Comparison of ENCODE assay signal across 28 cellular contexts in the genomic region with DNA sequence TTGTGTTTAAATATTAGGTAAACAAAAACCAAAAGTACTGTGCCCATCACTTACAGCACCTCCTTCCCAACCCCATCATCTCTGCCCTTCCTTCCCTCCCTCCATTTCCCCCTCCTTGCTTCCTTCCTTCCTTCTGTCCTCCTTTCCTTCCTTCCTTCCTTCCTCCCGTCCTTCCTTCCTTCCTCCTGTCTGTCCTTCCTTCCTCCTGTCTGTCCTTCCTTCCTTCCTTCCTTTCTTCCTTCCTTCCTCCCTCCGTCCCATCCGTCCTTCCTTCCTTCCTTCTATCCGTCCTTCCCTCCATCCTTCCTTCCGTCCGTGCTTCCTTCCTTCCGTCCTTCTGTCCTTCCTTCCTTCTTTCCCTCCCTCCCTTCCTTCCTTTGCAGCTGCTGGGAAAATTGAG.
"Had no signal": no experiment of that assay in that cellular context is flagged by ENCODE, and none has a peak within 500 bp of the region (broad histone marks: within the 10 kb centered on the region; RNA-seq: fewer than 3 reads in every experiment).

No MANE protein-coding gene starts in this region.

- H3K36me3 Mint-ChIP-seq: activated CD4-positive, alpha-beta memory T cell treated with anti-CD3 and anti-CD28 coated beads for 36 hours; activated CD8-positive, alpha-beta memory T cell treated with anti-CD3 and anti-CD28 coated beads, Interleukin-2, amount 10 ng/mL, durations not matched to agents 7 days and 5 days; activated naive CD4-positive, alpha-beta T cell treated with anti-CD3 and anti-CD28 coated beads, Interleukin-2, amount 50 U/mL, for 72 hours; activated naive CD8-positive, alpha-beta T cell treated with anti-CD3 and anti-CD28 coated beads, Interleukin-2, amount 10 ng/mL, durations not matched to agents 7 days and 5 days; brain had no signal

- H3K27ac ChIP-seq: ascending aorta, breast epithelium, cardiac muscle cell, colonic mucosa, gastroesophageal sphincter, heart right ventricle had no signal

- H3K27ac Mint-ChIP-seq: activated CD4-positive, alpha-beta memory T cell treated with anti-CD3 and anti-CD28 coated beads for 36 hours; activated CD4-positive, alpha-beta T cell treated with anti-CD3 and anti-CD28 coated beads for 36 hours; activated CD4-positive, alpha-beta T cell treated with anti-CD3 and anti-CD28 coated beads, Interleukin-2, amount 10 ng/mL, durations not matched to agents 24 days and 14 days; activated CD8-positive, alpha-beta memory T cell treated with anti-CD3 and anti-CD28 coated beads, Interleukin-2, amount 10 ng/mL, durations not matched to agents 7 days and 5 days; activated CD8-positive, alpha-beta T cell treated with anti-CD3 and anti-CD28 coated beads, Interleukin-2, amount 10 ng/mL, durations not matched to agents 7 days and 5 days; activated naive CD4-positive, alpha-beta T cell treated with anti-CD3 and anti-CD28 coated beads for 36 hours; activated naive CD8-positive, alpha-beta T cell treated with anti-CD3 and anti-CD28 coated beads, Interleukin-2, amount 10 ng/mL, durations not matched to agents 7 days and 5 days; activated T-helper 1 cell treated with anti-CD3 and anti-CD28 coated beads, Interleukin-12 subunit alpha, Interleukin-12 subunit beta, Interleukin-2, Interleukin-4 antibody, amounts not matched to agents 30 ng/mL and 10 ng/mL and 1 ng/mL, durations not matched to agents 14 hours and 24 hours and 36 hours; activated T-helper 2 cell treated with anti-CD3 and anti-CD28 coated beads, Interferon-gamma antibody, Interleukin-2, Interleukin-4, amounts not matched to agents 10 μg/mL and 5 μg/mL and 100 μg/mL, durations not matched to agents 14 hours and 24 hours and 36 hours; brain; endodermal cell had no signal

- H3K4me1 Mint-ChIP-seq: activated CD4-positive, alpha-beta T cell treated with anti-CD3 and anti-CD28 coated beads for 36 hours; activated CD4-positive, alpha-beta T cell treated with anti-CD3 and anti-CD28 coated beads, Interleukin-2, amount 10 ng/mL, durations not matched to agents 24 days and 14 days; brain had no signal

- H3K27me3 Mint-ChIP-seq: activated CD4-positive, alpha-beta T cell treated with anti-CD3 and anti-CD28 coated beads for 36 hours had no signal

- H3K36me3 ChIP-seq: ascending aorta, breast epithelium, cardiac muscle cell, colonic mucosa, gastroesophageal sphincter, heart right ventricle had no signal

- H3K9me3 Mint-ChIP-seq: activated CD4-positive, alpha-beta memory T cell treated with anti-CD3 and anti-CD28 coated beads for 36 hours; activated CD4-positive, alpha-beta T cell treated with anti-CD3 and anti-CD28 coated beads, Interleukin-2, amount 10 ng/mL, durations not matched to agents 24 days and 14 days; activated naive CD4-positive, alpha-beta T cell treated with anti-CD3 and anti-CD28 coated beads for 36 hours; activated naive CD4-positive, alpha-beta T cell treated with anti-CD3 and anti-CD28 coated beads, Interleukin-2, amount 50 U/mL, for 72 hours; activated naive CD8-positive, alpha-beta T cell treated with anti-CD3 and anti-CD28 coated beads, Interleukin-2, amount 10 ng/mL, durations not matched to agents 7 days and 5 days; activated T-helper 1 cell treated with anti-CD3 and anti-CD28 coated beads, Interleukin-12 subunit alpha, Interleukin-12 subunit beta, Interleukin-2, Interleukin-4 antibody, amounts not matched to agents 30 ng/mL and 10 ng/mL and 1 ng/mL, durations not matched to agents 14 hours and 24 hours and 36 hours; activated T-helper 2 cell treated with anti-CD3 and anti-CD28 coated beads, Interferon-gamma antibody, Interleukin-2, Interleukin-4, amounts not matched to agents 10 μg/mL and 5 μg/mL and 100 μg/mL, durations not matched to agents 14 hours and 24 hours and 36 hours had no signal

- H3K9me3 ChIP-seq: ascending aorta, breast epithelium, colonic mucosa, gastroesophageal sphincter had no signal

- H3K27me3 ChIP-seq: ascending aorta, breast epithelium, cardiac muscle cell, colonic mucosa had no signal

- H3K4me1 ChIP-seq: ascending aorta, breast epithelium, colonic mucosa, gastroesophageal sphincter, heart right ventricle had no signal

- H3K4me3 Mint-ChIP-seq: activated CD4-positive, alpha-beta memory T cell treated with anti-CD3 and anti-CD28 coated beads for 36 hours; activated CD4-positive, alpha-beta T cell treated with anti-CD3 and anti-CD28 coated beads for 36 hours; activated CD4-positive, alpha-beta T cell treated with anti-CD3 and anti-CD28 coated beads, Interleukin-2, amount 10 ng/mL, durations not matched to agents 24 days and 14 days; activated CD8-positive, alpha-beta memory T cell treated with anti-CD3 and anti-CD28 coated beads, Interleukin-2, amount 10 ng/mL, durations not matched to agents 7 days and 5 days; activated CD8-positive, alpha-beta T cell treated with anti-CD3 and anti-CD28 coated beads, Interleukin-2, amount 10 ng/mL, durations not matched to agents 7 days and 5 days; activated naive CD4-positive, alpha-beta T cell treated with anti-CD3 and anti-CD28 coated beads for 36 hours; activated naive CD8-positive, alpha-beta T cell treated with anti-CD3 and anti-CD28 coated beads, Interleukin-2, amount 10 ng/mL, durations not matched to agents 7 days and 5 days; activated T-helper 1 cell treated with anti-CD3 and anti-CD28 coated beads, Interleukin-12 subunit alpha, Interleukin-12 subunit beta, Interleukin-2, Interleukin-4 antibody, amounts not matched to agents 30 ng/mL and 10 ng/mL and 1 ng/mL, durations not matched to agents 14 hours and 24 hours and 36 hours; brain; endodermal cell had no signal

- DNase-seq: activated CD4-positive, CD25-positive, alpha-beta regulatory T cell; activated CD4-positive, CD25-positive, alpha-beta regulatory T cell treated with anti-CD3 and anti-CD28 coated beads, Interleukin-2, amount 50 U/mL, for 72 hours; activated CD8-positive, alpha-beta memory T cell treated with anti-CD3 and anti-CD28 coated beads, Interleukin-2, amount 10 ng/mL, durations not matched to agents 7 days and 5 days; activated CD8-positive, alpha-beta memory T cell treated with anti-CD3 and anti-CD28 coated beads, Interleukin-2, amount 50 U/mL, for 4 hours; activated effector memory CD4-positive, alpha-beta T cell treated with anti-CD3 and anti-CD28 coated beads, Interleukin-2, amount 50 U/mL, for 16 hours; activated naive CD8-positive, alpha-beta T cell treated with anti-CD3 and anti-CD28 coated beads, Interleukin-2, amount 10 ng/mL, durations not matched to agents 7 days and 5 days; activated T-cell treated with anti-CD3 and anti-CD28 coated beads, Interleukin-2, amount 50 U/mL, for 1 hour; central memory CD4-positive, alpha-beta T cell; cerebellar nuclear complex; colonic mucosa; effector memory CD4-positive, alpha-beta T cell; foreskin melanocyte; heart right ventricle had no signal

- ATAC-seq: activated CD8-positive, alpha-beta T cell treated with anti-CD3 and anti-CD28 coated beads, Interleukin-2, amount 10 ng/mL, durations not matched to agents 7 days and 5 days; esophagus mucosa; gastroesophageal sphincter; heart right ventricle had no signal

- H3K4me3 ChIP-seq: ascending aorta, breast epithelium, cardiac muscle cell, colonic mucosa, gastroesophageal sphincter, heart right ventricle had no signal
